7 cellular contexts compared by ENCODE assay signal in genomic region chr19:45730389-45731288, GRCh38. TPM values are rescaled to one million over a fixed set of nuclear protein-coding genes. Genes with fewer than 3 reads are reported as not detected.
DNase-seq lines count a peak whose midpoint lies in the region; ATAC-seq and TF ChIP-seq lines count a peak whose summit lies in the region.

FBXO46 (minus strand) TSS chr19:45730896; CDS start chr19:45713495, 17,401 bp downstream.

- TF ChIP-seq CTCF in astrocyte of the spinal cord (IDR thresholded peaks at IDR 0.05; ENCODE audit: low read depth, low read length): peak; percentile 39
- TF ChIP-seq CTCF in hepatocyte (IDR thresholded peaks at IDR 0.05; ENCODE audit: poor library complexity): peak; percentile 12

- H2AFZ ChIP-seq in hepatocyte: peak within 1 kb of the TSS; percentile 49

- TF ChIP-seq POLR2A in GM18505 (IDR thresholded peaks at IDR 0.05; ENCODE audit: borderline replicate concordance, extremely low read depth, insufficient read depth, insufficient read length): peak; percentile 82

- H3K4me2 ChIP-seq in hepatocyte: peak within 1 kb of the TSS; percentile 91

- no peaks in the 10 kb centered on the region for H3K9me2 ChIP-seq in hepatocyte (replicated peaks; ENCODE audit: insufficient read depth)

- H4K20me1 ChIP-seq in hepatocyte (ENCODE audit: insufficient read depth, poor library complexity, severe bottlenecking): no peaks in the 10 kb centered on the region

- peaks cover 50% of the 10 kb centered on the region for H3K79me2 ChIP-seq in hepatocyte

- ATAC-seq in GM18505 (IDR thresholded peaks at IDR 0.05; ENCODE audit: unreplicated experiment) (peak; percentile 85), HG02973 (IDR thresholded peaks at IDR 0.05; ENCODE audit: unreplicated experiment) (peak; percentile 90)

- H3K36me3 ChIP-seq in hepatocyte (replicated peaks; ENCODE audit: insufficient read depth, low read depth): no peaks in the 10 kb centered on the region

- DNase-seq in NCI-H2081 (lab: John Stamatoyannopoulos, UW) (peak; percentile 98 to 99), T1000 (lab: John Stamatoyannopoulos, UW) (peak; percentile 94), astrocyte of the spinal cord (ENCODE audit: low read depth, low spot score) (peak; percentile 98), hepatocyte (ENCODE audit: low spot score) (peak; percentile 98), renal cortical epithelial cell (ENCODE audit: low read depth) (peak; percentile 97)

- peak within 1 kb of the TSS; percentile 61 for H3K27ac ChIP-seq in hepatocyte

- no peaks in the 10 kb centered on the region for H3K27me3 ChIP-seq in hepatocyte

- in situ Hi-C loops in astrocyte of the spinal cord (cut with HindIII; ENCODE audit: low sequenced_read_pairs): no loop called here

- WGBS in hepatocyte (ENCODE audit: low lambda C conversion rate, missing lambda C conversion rate): 2% methylated on average over 37 of the region's 48 CpGs

- H3K9me3 ChIP-seq in hepatocyte (ENCODE audit: low read depth): no peaks in the 10 kb centered on the region

- H3K4me1 ChIP-seq in hepatocyte (ENCODE audit: insufficient read depth): peaks cover 9% of the 10 kb centered on the region

- H3K4me3 ChIP-seq in astrocyte of the spinal cord (ENCODE audit: low read depth, low read length) (peak within 1 kb of the TSS; percentile 82), hepatocyte (peak within 1 kb of the TSS; percentile 70)

RNA-seq across cellular contexts. Expression of gene FBXO46, which starts in this region (rescaled TPM):
- 4.6 and 7.5 TPM in 2 replicates for total RNA-seq in hepatocyte
- polyA plus RNA-seq in hepatocyte: 13.3 and 14.8 TPM in 2 replicates
- total RNA-seq in renal cortical epithelial cell: 4.5 and 9.0 TPM in 2 replicates

Comparison
In these comparisons a context has a peak if more than half of its experiments do, and no peak if none do; other contexts are left out.
1. Peak in every context shown above with its lines: DNase-seq, ATAC-seq, H3K4me3 ChIP-seq and H3K27ac ChIP-seq.